In the genomic region with DNA sequence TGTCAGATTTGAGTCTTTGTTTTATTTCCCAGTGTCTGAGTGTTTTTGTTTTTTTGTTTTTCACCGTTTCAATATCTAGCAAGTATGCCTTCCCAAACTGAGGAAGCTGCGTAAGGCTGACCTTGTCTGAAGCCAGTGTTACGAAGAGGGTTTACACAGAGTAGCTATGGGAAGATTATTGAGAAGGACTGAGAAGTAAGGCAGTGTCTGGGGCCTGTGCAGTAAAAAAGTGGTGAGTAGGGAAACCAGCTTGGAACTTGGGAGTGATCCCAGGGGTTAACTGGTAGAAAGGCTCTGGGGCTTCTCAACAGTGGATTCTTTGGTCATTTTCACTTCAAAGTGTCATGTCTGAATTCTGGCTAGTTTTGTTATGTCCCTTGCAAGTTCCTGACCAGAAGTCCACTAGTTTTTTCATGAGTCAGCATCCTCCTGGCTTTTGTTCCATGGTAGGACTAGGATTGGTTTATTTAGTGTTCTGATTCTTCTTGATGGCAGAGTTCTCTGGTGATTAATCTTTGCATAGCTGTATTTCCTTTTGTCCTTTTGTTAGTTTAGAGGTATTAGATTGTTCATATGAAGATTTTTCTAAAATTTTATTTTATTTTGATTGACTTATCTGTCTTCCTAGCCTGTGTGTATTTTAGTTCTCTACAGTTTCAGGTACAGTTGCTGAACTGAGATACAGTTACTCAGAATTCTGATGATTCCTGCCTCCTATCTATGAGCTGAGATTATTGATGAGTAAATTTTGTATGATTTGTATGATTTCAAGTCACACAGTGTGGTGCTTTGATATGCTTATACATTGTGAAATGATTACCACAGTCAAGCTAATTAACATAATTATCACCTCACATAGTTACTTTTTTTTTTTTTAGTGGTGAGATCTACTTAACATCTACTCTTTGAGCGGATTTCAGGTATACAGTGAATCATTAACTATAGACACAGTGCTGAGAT, we compare ENCODE assay signal across 14 cellular contexts. TPM values are rescaled to one million over a fixed set of nuclear protein-coding genes. Genes with fewer than 3 reads are reported as not detected.
A peak's percentile ranks its signal among the peaks of the same experiment; 100 is the strongest.
DNase-seq lines count a peak whose midpoint lies in the region; ATAC-seq, FAIRE-seq and TF ChIP-seq lines count a peak whose summit lies in the region.
"Had no signal": no experiment of that assay in that cellular context is flagged by ENCODE, and none has a peak within 500 bp of the region (broad histone marks: within the 10 kb centered on the region; RNA-seq: fewer than 3 reads in every experiment).

No MANE protein-coding gene starts in this region.

- H3K4me3 ChIP-seq in colonic mucosa = no peak overlapping the region
- H3K4me3 ChIP-seq: ascending aorta, left lung had no signal

- H3K36me3 ChIP-seq in colonic mucosa = peaks cover 10% of the 10 kb centered on the region

- no peak for FAIRE-seq in RCC 7860 (lab: Jason Lieb, UNC)

- no peaks in the 10 kb centered on the region for H3K4me1 ChIP-seq in colonic mucosa
- H3K4me1 ChIP-seq: ascending aorta, left lung had no signal

- H3K4me1 Mint-ChIP-seq in activated CD4-positive, alpha-beta T cell treated with anti-CD3 and anti-CD28 coated beads for 36 hours = peaks cover 46% of the 10 kb centered on the region
- H3K4me1 Mint-ChIP-seq in osteocyte (ENCODE audit: unreplicated experiment) = peaks cover 18% of the 10 kb centered on the region

- intact Hi-C loops in activated CD4-positive, alpha-beta T cell treated with anti-CD3 and anti-CD28 coated beads for 36 hours (cut with DNase I, micrococcal nuclease) = loop anchor here (1.0 to 2.0 kb wide), 3 partner anchors 10 to 17 kb away; no protein-coding TSS in a partner anchor
- intact Hi-C loops in colonic mucosa (cut with DNase I) = no loop called here

- no peak for TF ChIP-seq CTCF in osteocyte (IDR thresholded peaks at IDR 0.05)
- no peak for TF ChIP-seq CTCF in colonic mucosa (IDR thresholded peaks at IDR 0.05)

- no peak overlapping the region for H3K9ac ChIP-seq in colonic mucosa (ENCODE audit: low read depth in 2 of 2, low read length in 2 of 2)

- POLR2A ChIA-PET in activated CD4-positive, alpha-beta T cell treated with anti-CD3 and anti-CD28 coated beads for 36 hours (lab: Charles Lee) = interaction anchor here (1.0 to 2.5 kb wide), 3 partner anchors 8 to 68 kb away, joined by 3 to 11 read pairs (median 4); partner anchors contain the start of gene CRHR2

- peaks cover 80% of the 10 kb centered on the region for H3K36me3 Mint-ChIP-seq in activated CD4-positive, alpha-beta T cell treated with anti-CD3 and anti-CD28 coated beads for 36 hours (ENCODE audit: low read depth)
- peaks cover 82% of the 10 kb centered on the region for H3K36me3 Mint-ChIP-seq in osteocyte (ENCODE audit: unreplicated experiment)

- H3K9me3 ChIP-seq in colonic mucosa = no peaks in the 10 kb centered on the region
- H3K9me3 ChIP-seq: ascending aorta, left lung, neutrophil had no signal

- H3K4me3 Mint-ChIP-seq in activated CD4-positive, alpha-beta T cell treated with anti-CD3 and anti-CD28 coated beads for 36 hours = no peak overlapping the region
- no peak overlapping the region for H3K4me3 Mint-ChIP-seq in osteocyte (ENCODE audit: unreplicated experiment)

- no peaks in the 10 kb centered on the region for H3K27me3 Mint-ChIP-seq in activated CD4-positive, alpha-beta T cell treated with anti-CD3 and anti-CD28 coated beads for 36 hours
- no peaks in the 10 kb centered on the region for H3K27me3 Mint-ChIP-seq in osteocyte (ENCODE audit: unreplicated experiment)

- H3K27ac Mint-ChIP-seq in activated CD4-positive, alpha-beta T cell treated with anti-CD3 and anti-CD28 coated beads for 36 hours = peak overlapping the region; percentile 81
- H3K27ac Mint-ChIP-seq in osteocyte (ENCODE audit: unreplicated experiment) = peak overlapping the region; percentile 77

- peak; percentile 24 for ATAC-seq in activated CD4-positive, alpha-beta T cell treated with anti-CD3 and anti-CD28 coated beads for 36 hours
- no peak for ATAC-seq in GM19467 (IDR thresholded peaks at IDR 0.05; ENCODE audit: unreplicated experiment)
- ATAC-seq: left lung had no signal

- no peaks in the 10 kb centered on the region for H3K27me3 ChIP-seq in colonic mucosa
- H3K27me3 ChIP-seq: ascending aorta, left lung, neutrophil had no signal

- no peak overlapping the region for H3K27ac ChIP-seq in colonic mucosa
- H3K27ac ChIP-seq: ascending aorta, left lung, neutrophil had no signal

- no peaks in the 10 kb centered on the region for H3K9me3 Mint-ChIP-seq in activated CD4-positive, alpha-beta T cell treated with anti-CD3 and anti-CD28 coated beads for 36 hours (ENCODE audit: low read depth)
- H3K9me3 Mint-ChIP-seq in osteocyte (ENCODE audit: unreplicated experiment) = no peaks in the 10 kb centered on the region

- CTCF ChIA-PET in activated CD4-positive, alpha-beta T cell treated with anti-CD3 and anti-CD28 coated beads for 36 hours (lab: Charles Lee) = interaction anchor here (0.6 to 1.8 kb wide), 5 partner anchors 14 to 91 kb away, joined by 3 to 6 read pairs (median 4); no protein-coding TSS in a partner anchor

- no peak for DNase-seq in activated CD4-positive, alpha-beta T cell treated with anti-CD3 and anti-CD28 coated beads for 36 hours
- no peak for DNase-seq in activated CD4-positive, alpha-beta T cell treated with anti-CD3 and anti-CD28 coated beads, Interleukin-2, amount 50 U/mL, for 48 hours
- peak; percentile 13 for DNase-seq in RCC 7860 (ENCODE audit: low spot score)
- peak; percentile 63 for DNase-seq in dermis blood vessel endothelial cell
- no peak for DNase-seq in osteocyte (ENCODE audit: extremely low spot score, unreplicated experiment)
- no peak for DNase-seq in NCI-H82 treated with DMSO at 0.1 percent for 48 hours (lab: John Stamatoyannopoulos, UW; ENCODE audit: unreplicated experiment)
- DNase-seq in colonic mucosa = no peak
- DNase-seq: effector memory CD4-positive, alpha-beta T cell; left lung; NCI-H446; trophoblast cell had no signal

RNA-seq across cellular contexts. Expression of gene GARS1, which starts 19.0 kb away (rescaled TPM):
- 100 to 1,000 TPM; 391 to 439 TPM for total RNA-seq in activated CD4-positive, alpha-beta T cell treated with anti-CD3 and anti-CD28 coated beads for 36 hours
- total RNA-seq in dermis blood vessel endothelial cell = 59.2 and 147 TPM in 2 replicates
- total RNA-seq in osteocyte = 320 and 346 TPM in 2 replicates
- total RNA-seq in colonic mucosa = 100 to 1,000 TPM in 1 of 2 donors, 10 to 100 TPM in 1; 90.9 to 144 TPM

Comparison
In these comparisons a context has a peak if more than half of its experiments do, and no peak if none do; other contexts are left out.
1. DNase-seq: peak in RCC 7860 (single experiment) and dermis blood vessel endothelial cell (single experiment); none in activated CD4-positive, alpha-beta T cell treated with anti-CD3 and anti-CD28 coated beads for 36 hours (single experiment), activated CD4-positive, alpha-beta T cell treated with anti-CD3 and anti-CD28 coated beads, Interleukin-2, amount 50 U/mL, for 48 hours (0 of 2), osteocyte (single experiment), NCI-H82 treated with DMSO at 0.1 percent for 48 hours (single experiment) and colonic mucosa (single experiment).